6 cellular contexts compared by ENCODE assay signal in the genomic region with DNA sequence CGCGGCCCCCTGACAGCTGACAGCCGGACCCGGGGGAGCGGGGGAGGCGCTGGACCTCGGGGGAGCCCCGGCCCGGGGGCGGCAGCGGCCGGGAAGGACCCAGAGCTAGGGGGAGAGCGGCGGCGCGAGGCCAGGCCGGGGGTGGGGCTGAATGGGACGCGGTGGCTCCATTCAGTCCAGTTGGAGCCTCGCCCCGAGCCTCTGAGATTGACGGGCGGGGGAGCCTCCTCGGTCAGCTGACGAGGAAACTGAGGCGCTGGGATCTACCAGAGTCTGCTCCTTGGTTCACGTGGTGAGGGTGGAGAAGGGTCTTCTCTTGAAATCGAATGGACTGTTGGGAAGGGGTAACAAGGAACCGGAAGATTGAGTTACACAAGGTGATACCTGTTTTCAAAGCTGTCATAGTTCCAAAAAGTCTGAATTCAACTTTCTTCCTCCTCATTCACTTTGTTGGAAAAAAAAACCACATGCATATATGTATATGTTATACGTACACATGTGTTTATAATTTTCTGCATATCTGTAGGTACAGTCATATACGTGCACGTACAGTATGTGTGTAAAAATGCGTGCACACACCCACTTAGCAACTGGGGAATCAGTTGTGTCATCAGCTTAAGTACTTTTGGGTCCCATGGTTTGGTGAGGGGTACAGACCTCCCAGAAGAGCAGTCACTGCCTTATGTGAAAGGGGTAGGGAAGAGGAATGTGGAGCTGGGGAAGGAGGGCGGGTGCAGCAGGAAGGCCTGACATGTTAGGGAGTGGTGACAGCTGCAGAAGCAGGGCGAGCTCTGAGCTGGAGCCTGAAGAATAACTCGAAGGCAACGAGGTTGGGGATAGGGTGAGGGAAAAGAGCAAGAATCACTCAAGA. TPM values are rescaled to one million over a fixed set of nuclear protein-coding genes. Genes with fewer than 3 reads are reported as not detected.
A peak's percentile ranks its signal among the peaks of the same experiment; 100 is the strongest.
DNase-seq lines count a peak whose midpoint lies in the region; ATAC-seq and TF ChIP-seq lines count a peak whose summit lies in the region.

No MANE protein-coding gene starts in this region.

- peaks cover 11 to 22% of the 10 kb centered on the region in 2 experiments; a peak in 3 of 4 replicates for H3K4me1 ChIP-seq in HCT116 (ENCODE audit: control insufficient read depth in 1 of 2, insufficient read depth in 2 of 2, low read length in 2 of 2)
- peaks cover 7 to 22% of the 10 kb centered on the region in 2 donors for H3K4me1 ChIP-seq in adrenal gland (replicated peaks in 1 of 2)

- POLR2A ChIA-PET in HCT116 (lab: Charles Lee): interaction anchor here (1.6 kb wide), 1 partner anchor 9 kb away, joined by 4 read pairs; no protein-coding TSS in a partner anchor

- H3K79me2 ChIP-seq in HCT116 (ENCODE audit: insufficient read depth, low read length): peaks cover 35% of the 10 kb centered on the region

- DNase-seq in HCT116 (ENCODE audit: low read depth, low spot score): no peak
- peak in 1 of 7 donors; percentile 34 for DNase-seq in adrenal gland
- DNase-seq in mucosa of gallbladder (ENCODE audit: low spot score): peak; percentile 21
- DNase-seq in stimulated activated CD8-positive, alpha-beta memory T cell treated with anti-CD3 and anti-CD28 coated beads, Interleukin-4, amount 100 ng/mL, for 48 hours: no peak
- no peak for DNase-seq in iPS-NIHi7 (ENCODE audit: extremely low spot score)
- DNase-seq in SIG-M5 (lab: John Stamatoyannopoulos, UW): no peak

- BruUV-seq in HCT116 (replicated peaks; lab: Mats Ljungman, UMichigan): TSS peak; percentile 39

- ATAC-seq in HCT116: 0 out of 2 replicates have a peak, but pooled peaks have one; percentile 1

- H3K9ac ChIP-seq in HCT116 (ENCODE audit: low read length): peak overlapping the region; percentile 69

- TF ChIP-seq CTCF in HCT116 (IDR thresholded peaks at IDR 0.05 in 2 of 3, conservative IDR thresholded peaks at IDR 0.05 in 1 of 3; ENCODE audit: borderline replicate concordance in 1 of 3, insufficient read depth in 1 of 3, low read depth in 2 of 3, low read length in 2 of 3): no peak
- TF ChIP-seq CTCF in adrenal gland (IDR thresholded peaks at IDR 0.05): peak in 1 of 6 experiments; percentile 5

- H3K4me3 ChIP-seq in HCT116 (replicated peaks in 1 of 2; ENCODE audit: low read depth in 1 of 2, low read length in 2 of 2) (peak overlapping the region; percentile 82 to 83), adrenal gland (peak overlapping the region; percentile 10 to 95 (median 74))

- H2AFZ ChIP-seq in HCT116 (ENCODE audit: low read depth, low read length, poor library complexity, severe bottlenecking): no peak overlapping the region

- no peaks in the 10 kb centered on the region for H4K20me1 ChIP-seq in HCT116 (ENCODE audit: insufficient read depth)

- RAD21 ChIA-PET in HCT116 (lab: Charles Lee; ENCODE audit: low non-redundant PET in 1 of 2, low total read pairs in 2 of 2, uncharacterized antibody in 2 of 2, unreplicated experiment in 2 of 2): no interaction called here

- H3K36me3 ChIP-seq in HCT116 (ENCODE audit: control insufficient read depth in 1 of 2, insufficient read depth in 2 of 2, low read length in 2 of 2) (peaks cover 0 to 2% of the 10 kb centered on the region in 2 experiments; a peak in 1 of 4 replicates), adrenal gland (replicated peaks in 1 of 2) (peaks cover 0 to 5% of the 10 kb centered on the region in 2 donors)

- no peaks in the 10 kb centered on the region for H3K9me2 ChIP-seq in HCT116 (ENCODE audit: insufficient read depth)

- TF ChIP-seq RAD21 in HCT116 (IDR thresholded peaks at IDR 0.05; ENCODE audit: low read depth): no peak

- peak overlapping the region; percentile 99 for H3K4me2 ChIP-seq in HCT116 (ENCODE audit: low read length)

- H3K27ac ChIP-seq in HCT116 (ENCODE audit: low read depth, low read length) (peak overlapping the region; percentile 67; the same call in 1 of the 2 replicates), adrenal gland (peak overlapping the region in 4 of 5 donors; percentile 50 to 74 (median 64))

- H3K9me3 ChIP-seq in HCT116 (ENCODE audit: control insufficient read depth in 1 of 2, insufficient read depth in 1 of 2, low read depth in 1 of 2, low read length in 2 of 2): no peaks in the 10 kb centered on the region
- no peaks in the 10 kb centered on the region for H3K9me3 ChIP-seq in adrenal gland (replicated peaks in 1 of 3)

- H3K27me3 ChIP-seq in HCT116 (ENCODE audit: insufficient read depth, low read length) (no peaks in the 10 kb centered on the region), adrenal gland (no peaks in the 10 kb centered on the region)

- TF ChIP-seq POLR2A in HCT116 (IDR thresholded peaks at IDR 0.05; ENCODE audit: borderline replicate concordance, extremely low read depth, insufficient read depth, insufficient read length) (no peak), adrenal gland (IDR thresholded peaks at IDR 0.05) (no peak)

- CTCF ChIA-PET in HCT116 (lab: Charles Lee): interaction anchor here (1.7 kb wide), 1 partner anchor 310 kb away, joined by 5 read pairs; no protein-coding TSS in a partner anchor

- intact Hi-C loops in HCT116 (cut with micrococcal nuclease): no loop called here
- intact Hi-C loops in adrenal gland (cut with DNase I): no loop called here

- 9 to 25% (median 16%) methylated on average over 16 to 37 of the region's 37 CpGs for WGBS in adrenal gland, 4 donors

TF ChIP-seq in HCT116, 20 proteins besides CTCF, POLR2A, EP300 and RAD21:
- TF ChIP-seq POLR2AphosphoS5 (IDR thresholded peaks at IDR 0.05; ENCODE audit: low read depth, low read length) (no peak), EZH2 (IDR thresholded peaks at IDR 0.05) (no peak), YY1 (IDR thresholded peaks at IDR 0.05; ENCODE audit: extremely low read depth, insufficient replicate concordance, low read depth, low read length) (no peak)
- TF ChIP-seq, protein P1, sequence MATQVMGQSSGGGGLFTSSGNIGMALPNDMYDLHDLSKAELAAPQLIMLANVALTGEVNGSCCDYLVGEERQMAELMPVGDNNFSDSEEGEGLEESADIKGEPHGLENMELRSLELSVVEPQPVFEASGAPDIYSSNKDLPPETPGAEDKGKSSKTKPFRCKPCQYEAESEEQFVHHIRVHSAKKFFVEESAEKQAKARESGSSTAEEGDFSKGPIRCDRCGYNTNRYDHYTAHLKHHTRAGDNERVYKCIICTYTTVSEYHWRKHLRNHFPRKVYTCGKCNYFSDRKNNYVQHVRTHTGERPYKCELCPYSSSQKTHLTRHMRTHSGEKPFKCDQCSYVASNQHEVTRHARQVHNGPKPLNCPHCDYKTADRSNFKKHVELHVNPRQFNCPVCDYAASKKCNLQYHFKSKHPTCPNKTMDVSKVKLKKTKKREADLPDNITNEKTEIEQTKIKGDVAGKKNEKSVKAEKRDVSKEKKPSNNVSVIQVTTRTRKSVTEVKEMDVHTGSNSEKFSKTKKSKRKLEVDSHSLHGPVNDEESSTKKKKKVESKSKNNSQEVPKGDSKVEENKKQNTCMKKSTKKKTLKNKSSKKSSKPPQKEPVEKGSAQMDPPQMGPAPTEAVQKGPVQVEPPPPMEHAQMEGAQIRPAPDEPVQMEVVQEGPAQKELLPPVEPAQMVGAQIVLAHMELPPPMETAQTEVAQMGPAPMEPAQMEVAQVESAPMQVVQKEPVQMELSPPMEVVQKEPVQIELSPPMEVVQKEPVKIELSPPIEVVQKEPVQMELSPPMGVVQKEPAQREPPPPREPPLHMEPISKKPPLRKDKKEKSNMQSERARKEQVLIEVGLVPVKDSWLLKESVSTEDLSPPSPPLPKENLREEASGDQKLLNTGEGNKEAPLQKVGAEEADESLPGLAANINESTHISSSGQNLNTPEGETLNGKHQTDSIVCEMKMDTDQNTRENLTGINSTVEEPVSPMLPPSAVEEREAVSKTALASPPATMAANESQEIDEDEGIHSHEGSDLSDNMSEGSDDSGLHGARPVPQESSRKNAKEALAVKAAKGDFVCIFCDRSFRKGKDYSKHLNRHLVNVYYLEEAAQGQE (IDR thresholded peaks at IDR 0.05; ENCODE audit: low read depth): no peak

RNA-seq across cellular contexts. Expression of a gene that starts 0.6 kb away (rescaled TPM):
- total RNA-seq in HCT116 (2021; ENCODE audit: unreplicated experiment) (45.4 TPM), adrenal gland (10 to 100 TPM; 26.2 to 79.9 (median 62.5) TPM), mucosa of gallbladder (58.6 TPM)
- polyA plus RNA-seq in HCT116 (2012): 44.5 and 55.7 TPM in 2 replicates
- 100 to 1,000 TPM in 1 of 3 donors, 10 to 100 TPM in 2; 50.0 to 128 (median 72.3) TPM for polyA plus RNA-seq in adrenal gland

RNA-seq across cellular contexts. Expression of a gene that starts 1.6 kb away (rescaled TPM):
- total RNA-seq in HCT116 (2021; ENCODE audit: unreplicated experiment): 45.8 TPM
- polyA plus RNA-seq in HCT116 (2012): 12.4 and 14.7 TPM in 2 replicates
- total RNA-seq in adrenal gland: 1 to 10 TPM in 7 of 8 donors, under 1 TPM in 1; 0.72 to 8.9 (median 3.5) TPM
- polyA plus RNA-seq in adrenal gland: 1 to 10 TPM; 2.1 to 4.4 (median 4.2) TPM
- total RNA-seq in mucosa of gallbladder: 16.9 TPM

RNA-seq across cellular contexts. Expression of a gene that starts 37.6 kb away (rescaled TPM):
- 0.84 TPM for total RNA-seq in HCT116 (2021; ENCODE audit: unreplicated experiment)
- 0.42 and 0.75 TPM in 2 replicates for polyA plus RNA-seq in HCT116 (2012)
- total RNA-seq in adrenal gland: 1 to 10 TPM; 1.1 to 5.1 (median 2.1) TPM
- polyA plus RNA-seq in adrenal gland: 1 to 10 TPM in 2 of 3 donors, under 1 TPM in 1; 0.48 to 2.1 (median 1.7) TPM
- 2.7 TPM for total RNA-seq in mucosa of gallbladder

RNA-seq across cellular contexts. Expression of a gene that starts 48.8 kb away (rescaled TPM):
- total RNA-seq in HCT116 (2021; ENCODE audit: unreplicated experiment): 25.5 TPM
- polyA plus RNA-seq in HCT116 (2012): 20.6 and 25.2 TPM in 2 replicates
- 10 to 100 TPM; 24.6 to 39.2 (median 30.9) TPM for total RNA-seq in adrenal gland
- polyA plus RNA-seq in adrenal gland: 10 to 100 TPM; 17.4 to 39.0 (median 32.2) TPM
- total RNA-seq in mucosa of gallbladder: 32.7 TPM
